In the genomic region with DNA sequence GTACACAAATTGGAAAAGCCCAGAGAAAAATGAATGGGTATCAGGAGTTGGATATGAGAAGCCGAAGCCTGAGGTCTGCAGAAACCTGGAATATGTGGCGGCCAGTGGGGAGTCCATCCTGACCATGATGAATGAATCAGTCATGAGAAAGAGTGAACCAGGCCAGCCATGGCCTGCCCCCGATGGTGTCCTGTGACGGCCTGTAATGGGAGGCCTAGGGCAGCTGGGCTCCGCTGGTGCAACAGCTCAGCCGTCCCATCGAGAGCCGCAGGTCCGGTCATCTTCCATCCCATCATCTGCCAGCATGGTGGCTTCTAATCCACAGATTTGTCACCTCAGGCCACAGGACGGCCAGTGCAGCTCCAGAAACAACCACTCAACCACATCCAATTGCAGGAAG, we compare ENCODE assay signal across 20 cellular contexts.
"Had no signal": no experiment of that assay in that cellular context is flagged by ENCODE, and none has a peak within 500 bp of the region (broad histone marks: within the 10 kb centered on the region; RNA-seq: fewer than 3 reads in every experiment).

No MANE protein-coding gene starts in this region.

- H3K9me3 ChIP-seq: colonic mucosa, esophagus squamous epithelium, gastrocnemius medialis, lower lobe of right lung, mucosa of descending colon had no signal

- H3K36me3 ChIP-seq: colonic mucosa, esophagus squamous epithelium, gastrocnemius medialis, heart left ventricle, left lung, lower lobe of right lung had no signal

- H3K4me3 ChIP-seq: colonic mucosa, dorsolateral prefrontal cortex, esophagus squamous epithelium, gastrocnemius medialis, heart left ventricle, hepatocyte, left lung, lower lobe of right lung, mucosa of descending colon had no signal

- ATAC-seq: gastrocnemius medialis, heart left ventricle, left lung, left ventricle myocardium superior, lower lobe of right lung, mucosa of descending colon had no signal

- H3K4me1 ChIP-seq: colonic mucosa, esophagus squamous epithelium, gastrocnemius medialis, left lung, lower lobe of right lung had no signal

- H3K27ac ChIP-seq: colonic mucosa, dorsolateral prefrontal cortex, esophagus squamous epithelium, gastrocnemius medialis, heart left ventricle, hepatocyte, left lung, lower lobe of right lung had no signal

- DNase-seq: cerebellar nuclear complex; colonic mucosa; dermis blood vessel endothelial cell; dorsolateral prefrontal cortex; effector CD4-positive, alpha-beta T cell; effector memory CD4-positive, alpha-beta T cell; esophagus squamous epithelium; foreskin fibroblast; foreskin melanocyte; gastrocnemius medialis; heart left ventricle; hypothalamus; kidney; kidney glomerular epithelial cell; left lung; left ventricle myocardium superior; lower lobe of right lung; mesenchymal stem cell; mucosa of descending colon had no signal

- H3K27me3 ChIP-seq: colonic mucosa, dorsolateral prefrontal cortex, esophagus squamous epithelium, gastrocnemius medialis, hepatocyte, left lung had no signal
